In the genomic region with DNA sequence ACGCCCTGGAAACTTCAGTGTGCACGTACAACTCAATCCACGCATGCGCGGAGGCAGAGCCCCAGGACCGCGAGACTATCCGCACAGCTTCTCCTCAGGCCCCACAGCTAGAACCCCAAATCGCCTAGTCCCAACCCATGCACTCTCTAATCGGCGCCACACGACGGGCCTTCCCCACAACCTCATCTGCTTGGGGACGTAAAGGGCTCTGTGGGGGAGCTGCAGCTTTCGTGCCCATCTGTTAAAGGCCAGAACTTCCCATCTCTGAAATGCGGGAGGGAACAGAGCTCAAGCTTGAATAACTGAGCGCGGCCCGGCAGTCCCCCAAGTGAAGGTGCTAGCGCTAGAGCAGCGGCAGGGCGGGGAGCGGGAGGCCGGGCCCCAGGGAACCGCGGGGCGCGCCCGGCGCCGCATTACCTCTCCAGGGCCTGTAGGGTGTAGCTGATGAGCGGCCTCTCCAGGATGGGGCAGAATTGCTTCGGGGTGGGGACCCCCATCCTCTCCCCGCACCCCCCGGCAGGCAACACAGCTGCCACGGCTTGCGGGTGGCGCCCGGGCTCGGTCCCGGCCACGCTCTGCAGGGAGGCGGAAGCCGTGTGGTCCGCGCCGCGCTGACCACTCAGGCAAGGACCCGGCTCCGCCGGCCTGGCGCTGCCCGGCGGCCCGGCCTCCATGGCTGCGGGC, we compare ENCODE assay signal across 9 cellular contexts. TPM values are rescaled to one million over a fixed set of nuclear protein-coding genes. Genes with fewer than 3 reads are reported as not detected.
A peak's percentile ranks its signal among the peaks of the same experiment; 100 is the strongest.
DNase-seq lines count a peak whose midpoint lies in the region; ATAC-seq, FAIRE-seq and TF ChIP-seq lines count a peak whose summit lies in the region.
"Had no signal": no experiment of that assay in that cellular context is flagged by ENCODE, and none has a peak within 500 bp of the region (broad histone marks: within the 10 kb centered on the region; RNA-seq: fewer than 3 reads in every experiment).

No MANE protein-coding gene starts in this region.

- POLR2A ChIA-PET in CD4-positive, alpha-beta T cell (lab: Charles Lee): interaction anchor here (0.8 to 3.1 kb wide), 9 partner anchors 12 to 890 kb away, joined by 3 to 42 read pairs (median 4); a partner anchor contains a TSS

- peak overlapping the region; percentile 80 for H3K9ac ChIP-seq in mesendoderm (ENCODE audit: low read length)

- peak overlapping the region; percentile 62 for H2BK5ac ChIP-seq in mesendoderm (ENCODE audit: low read length)

- H3K9me3 ChIP-seq in CD4-positive, alpha-beta T cell (ENCODE audit: control insufficient read depth, low read length): no peaks in the 10 kb centered on the region

- H3K36me3 ChIP-seq in mesendoderm (ENCODE audit: control insufficient read depth, insufficient read depth, low read length): no peaks in the 10 kb centered on the region

- no peaks in the 10 kb centered on the region for H3K36me3 Mint-ChIP-seq in CD4-positive, alpha-beta T cell (ENCODE audit: low read depth)

- no peak overlapping the region for H2AK5ac ChIP-seq in mesendoderm (ENCODE audit: low read length)

- FAIRE-seq in endometrium (lab: Jason Lieb, UNC): peak; percentile 39
- FAIRE-seq: colon had no signal

- WGBS in mesendoderm (ENCODE audit: extremely low coverage, insufficient coverage, low lambda C conversion rate): no CpG with 5 or more reads among the region's 56 CpGs

- H3K4me1 ChIP-seq in mesendoderm (ENCODE audit: control insufficient read depth, low read depth, low read length): peaks cover 6% of the 10 kb centered on the region

- H3K4ac ChIP-seq in mesendoderm (ENCODE audit: low read depth, low read length): peak overlapping the region; percentile 77

- peak; percentile 50 to 87 (median 76) for DNase-seq in CD4-positive, alpha-beta T cell
- peak; percentile 74 to 84 for DNase-seq in NOMO-1 (lab: John Stamatoyannopoulos, UW; ENCODE audit: unreplicated experiment in 2 of 2)
- peak; percentile 73 for DNase-seq in activated CD8-positive, alpha-beta memory T cell treated with anti-CD3 and anti-CD28 coated beads, Interleukin-2, amount 50 U/mL, for 1 hour (ENCODE audit: extremely low read depth)
- peak; percentile 92 for DNase-seq in mesendoderm
- DNase-seq in stimulated activated CD8-positive, alpha-beta memory T cell treated with anti-CD3 and anti-CD28 coated beads, Interleukin-15, amount 100 ng/mL, for 1 hour (ENCODE audit: low read depth): peak; percentile 61

- H3K4me3 Mint-ChIP-seq in CD4-positive, alpha-beta T cell: peak overlapping the region; percentile 90

- peak; percentile 89 for ATAC-seq in CD4-positive, alpha-beta T cell (ENCODE audit: poor library complexity)
- ATAC-seq in GM19452 (IDR thresholded peaks at IDR 0.05; ENCODE audit: unreplicated experiment) (peak; percentile 85), HG03575 (IDR thresholded peaks at IDR 0.05; ENCODE audit: extremely low read depth, insufficient number of reproducible peaks, low FRiP score, unreplicated experiment) (peak; percentile 90)

- CTCF ChIA-PET in CD4-positive, alpha-beta T cell (lab: Charles Lee): interaction anchor here (1.0 kb wide), 1 partner anchor 43 kb away, joined by 3 read pairs; no protein-coding TSS in a partner anchor

- no peak overlapping the region for H3K23ac ChIP-seq in mesendoderm (ENCODE audit: low read length)

- peaks cover 23% of the 10 kb centered on the region for H3K4me1 Mint-ChIP-seq in CD4-positive, alpha-beta T cell (ENCODE audit: low read depth)

- H4K5ac ChIP-seq in mesendoderm (ENCODE audit: low read length): no peak overlapping the region

- no peaks in the 10 kb centered on the region for H3K79me2 ChIP-seq in mesendoderm (ENCODE audit: control insufficient read depth, insufficient read depth, low read length)

- peak overlapping the region; percentile 60 for H4K8ac ChIP-seq in mesendoderm (ENCODE audit: low read depth, low read length)

- H3K18ac ChIP-seq in mesendoderm (ENCODE audit: low read length): peak overlapping the region; percentile 90

- H2BK120ac ChIP-seq in mesendoderm (ENCODE audit: low read depth, low read length): peak overlapping the region; percentile 56

- peak overlapping the region; percentile 80 for H3K27ac ChIP-seq in CD4-positive, alpha-beta T cell (ENCODE audit: low read depth, low read length)
- H3K27ac ChIP-seq in mesendoderm (ENCODE audit: low read depth, low read length): peak overlapping the region; percentile 71

- H3K79me1 ChIP-seq in mesendoderm (ENCODE audit: low read length): no peaks in the 10 kb centered on the region

- H3K27me3 Mint-ChIP-seq in CD4-positive, alpha-beta T cell: no peaks in the 10 kb centered on the region

- no peak overlapping the region for H2BK15ac ChIP-seq in mesendoderm (replicated peaks; ENCODE audit: low read depth)

- intact Hi-C loops in CD4-positive, alpha-beta T cell (cut with DNase I, micrococcal nuclease): loop anchor here (5.0 kb wide), 2 partner anchors 142 to 227 kb away; a partner anchor contains a TSS

- H3K9me3 Mint-ChIP-seq in CD4-positive, alpha-beta T cell: no peaks in the 10 kb centered on the region

- peak overlapping the region; percentile 87 for H3K27ac Mint-ChIP-seq in CD4-positive, alpha-beta T cell

- H3K4me2 ChIP-seq in mesendoderm (ENCODE audit: low read length): peak overlapping the region; percentile 76

- peak; percentile 33 for TF ChIP-seq CTCF in CD4-positive, alpha-beta T cell (IDR thresholded peaks at IDR 0.05)

- H3K4me3 ChIP-seq in mesendoderm (ENCODE audit: low read length): peak overlapping the region; percentile 40

- H3K56ac ChIP-seq in mesendoderm (ENCODE audit: low read length): peak overlapping the region; percentile 82

- H3K27me3 ChIP-seq in CD4-positive, alpha-beta T cell (ENCODE audit: control insufficient read depth, insufficient read depth, low read length): no peaks in the 10 kb centered on the region
- no peaks in the 10 kb centered on the region for H3K27me3 ChIP-seq in mesendoderm (ENCODE audit: insufficient read depth, low read length, poor library complexity)

RNA-seq across cellular contexts. Expression of a gene that starts 0.5 kb away (rescaled TPM):
- total RNA-seq in CD4-positive, alpha-beta T cell: 1 to 10 TPM; 1.0 to 1.1 TPM
- 0.62 TPM for polyA plus RNA-seq in mesendoderm (2013, experiment 1 of 2)
- 0.53 TPM for polyA plus RNA-seq in mesendoderm (2013, experiment 2 of 2)

RNA-seq across cellular contexts. Expression of a gene that starts 44.7 kb away (rescaled TPM):
- not detected for total RNA-seq in CD4-positive, alpha-beta T cell
- 0.91 TPM for polyA plus RNA-seq in mesendoderm (2013, experiment 1 of 2)
- polyA plus RNA-seq in mesendoderm (2013, experiment 2 of 2): 0.98 TPM

Comparison
In these comparisons a context has a peak if more than half of its experiments do, and no peak if none do; other contexts are left out.
1. Peak in every context shown above with its lines: DNase-seq, ATAC-seq, H3K4me3 ChIP-seq and H3K27ac ChIP-seq.